8 cellular contexts compared by ENCODE assay signal in genomic region chr6:144659202-144659731, GRCh38.
DNase-seq lines count a peak whose midpoint lies in the region; ATAC-seq, FAIRE-seq and TF ChIP-seq lines count a peak whose summit lies in the region.

No MANE protein-coding gene starts in this region.

- peak overlapping the region; percentile 37 for H3K4me3 Mint-ChIP-seq in activated CD4-positive, alpha-beta T cell treated with anti-CD3 and anti-CD28 coated beads, Interleukin-2, amount 10 ng/mL, durations not matched to agents 7 days and 5 days
- H3K4me3 Mint-ChIP-seq in neural crest cell: peak overlapping the region; percentile 81

- peaks cover 28% of the 10 kb centered on the region for H3K4me1 Mint-ChIP-seq in activated CD4-positive, alpha-beta T cell treated with anti-CD3 and anti-CD28 coated beads, Interleukin-2, amount 10 ng/mL, durations not matched to agents 7 days and 5 days
- peaks cover 75% of the 10 kb centered on the region for H3K4me1 Mint-ChIP-seq in neural crest cell

- peak; percentile 9 for DNase-seq in activated CD4-positive, alpha-beta T cell treated with anti-CD3 and anti-CD28 coated beads, Interleukin-2, amount 10 ng/mL, durations not matched to agents 7 days and 5 days
- no peak for DNase-seq in activated CD4-positive, alpha-beta T cell treated with anti-CD3 and anti-CD28 coated beads for 1 hour
- DNase-seq in Peyer's patch (peak in 1 of 3 donors; percentile 48), neural crest cell (ENCODE audit: low read depth, low spot score) (peak; percentile 20), HuH-7.5 (ENCODE audit: low spot score) (no peak), cerebellum (ENCODE audit: low spot score) (no peak)

- H3K4me3 ChIP-seq in Peyer's patch: peak overlapping the region in 1 of 4 donors; percentile 4

- H3K27me3 Mint-ChIP-seq in activated CD4-positive, alpha-beta T cell treated with anti-CD3 and anti-CD28 coated beads, Interleukin-2, amount 10 ng/mL, durations not matched to agents 7 days and 5 days: no peaks in the 10 kb centered on the region
- no peaks in the 10 kb centered on the region for H3K27me3 Mint-ChIP-seq in neural crest cell (ENCODE audit: low read depth)

- TF ChIP-seq POLR2A in Peyer's patch (IDR thresholded peaks at IDR 0.05): no peak

- peaks cover 0 to 27% (median 4%) of the 10 kb centered on the region in 4 donors for H3K4me1 ChIP-seq in Peyer's patch

- H3K9me3 Mint-ChIP-seq in activated CD4-positive, alpha-beta T cell treated with anti-CD3 and anti-CD28 coated beads, Interleukin-2, amount 10 ng/mL, durations not matched to agents 7 days and 5 days: peaks cover 7% of the 10 kb centered on the region
- no peaks in the 10 kb centered on the region for H3K9me3 Mint-ChIP-seq in neural crest cell

- TF ChIP-seq CTCF in Peyer's patch (IDR thresholded peaks at IDR 0.05): no peak
- TF ChIP-seq CTCF in neural crest cell (conservative IDR thresholded peaks at IDR 0.05): no peak

- peak overlapping the region in 3 of 4 donors; percentile 26 to 37 (median 28) for H3K27ac ChIP-seq in Peyer's patch

- ATAC-seq in HG02763 (IDR thresholded peaks at IDR 0.05; ENCODE audit: unreplicated experiment): peak; percentile 81

- POLR2A ChIA-PET in activated CD4-positive, alpha-beta T cell treated with anti-CD3 and anti-CD28 coated beads, Interleukin-2, amount 10 ng/mL, durations not matched to agents 7 days and 5 days (lab: Charles Lee): interaction anchor here (1.1 kb wide), 1 partner anchor 16 kb away, joined by 3 read pairs; no protein-coding TSS in a partner anchor

- H3K36me3 Mint-ChIP-seq in activated CD4-positive, alpha-beta T cell treated with anti-CD3 and anti-CD28 coated beads, Interleukin-2, amount 10 ng/mL, durations not matched to agents 7 days and 5 days (ENCODE audit: low read depth): peaks cover 18% of the 10 kb centered on the region
- H3K36me3 Mint-ChIP-seq in neural crest cell (ENCODE audit: low read depth): no peaks in the 10 kb centered on the region

- FAIRE-seq in endometrium (lab: Jason Lieb, UNC): peak; percentile 65

- H3K36me3 ChIP-seq in Peyer's patch: no peaks in the 10 kb centered on the region

- CTCF ChIA-PET in activated CD4-positive, alpha-beta T cell treated with anti-CD3 and anti-CD28 coated beads, Interleukin-2, amount 10 ng/mL, durations not matched to agents 7 days and 5 days (lab: Charles Lee): interaction anchor here (0.6 kb wide), 3 partner anchors 71 to 292 kb away, joined by 3 to 5 read pairs (median 4); no protein-coding TSS in a partner anchor

- no peaks in the 10 kb centered on the region for H3K9me3 ChIP-seq in Peyer's patch

- H3K27me3 ChIP-seq in Peyer's patch: no peaks in the 10 kb centered on the region

- H3K27ac Mint-ChIP-seq in activated CD4-positive, alpha-beta T cell treated with anti-CD3 and anti-CD28 coated beads, Interleukin-2, amount 10 ng/mL, durations not matched to agents 7 days and 5 days: peak overlapping the region; percentile 83
- H3K27ac Mint-ChIP-seq in neural crest cell (ENCODE audit: unreplicated experiment): peak overlapping the region; percentile 44

Comparison
In these comparisons a context has a peak if more than half of its experiments do, and no peak if none do; other contexts are left out.
1. DNase-seq: peak in activated CD4-positive, alpha-beta T cell treated with anti-CD3 and anti-CD28 coated beads, Interleukin-2, amount 10 ng/mL, durations not matched to agents 7 days and 5 days (single experiment) and neural crest cell (single experiment); none in activated CD4-positive, alpha-beta T cell treated with anti-CD3 and anti-CD28 coated beads for 1 hour (single experiment), HuH-7.5 (single experiment) and cerebellum (single experiment).